Comparison of ENCODE assay signal across 27 cellular contexts in the genomic region with DNA sequence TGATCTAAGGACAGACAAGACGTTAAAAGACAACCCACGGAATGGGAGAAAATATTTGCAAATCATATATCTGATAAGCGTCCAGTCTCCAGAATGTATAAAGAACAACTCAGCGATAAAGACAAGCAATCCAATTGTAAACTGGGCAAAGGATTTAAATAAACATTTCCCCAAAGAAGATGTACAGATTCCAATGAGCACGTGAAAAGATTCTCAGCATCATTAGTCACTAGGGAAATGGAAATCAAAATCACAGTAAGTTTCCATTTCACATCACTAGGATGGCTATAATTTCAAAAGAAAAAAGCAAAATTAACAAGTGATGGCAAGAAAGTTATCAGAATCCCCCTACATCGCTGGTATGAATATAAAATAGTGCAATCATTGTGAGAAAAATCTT.
"Had no signal": no experiment of that assay in that cellular context is flagged by ENCODE, and none has a peak within 500 bp of the region (broad histone marks: within the 10 kb centered on the region; RNA-seq: fewer than 3 reads in every experiment).

No MANE protein-coding gene starts in this region.

- H3K4me3 ChIP-seq: stomach, suprapubic skin, testis, thoracic aorta, thyroid gland, tibial artery, tibial nerve, transverse colon, upper lobe of left lung, upper lobe of right lung, uterus, vagina had no signal

- H3K9me3 ChIP-seq: stomach, suprapubic skin, testis, thoracic aorta, thyroid gland, tibial artery, tibial nerve, transverse colon, upper lobe of left lung, upper lobe of right lung, uterus, vagina had no signal

- DNase-seq: stimulated activated CD4-positive, alpha-beta T cell treated with anti-CD3 and anti-CD28 coated beads, Interleukin-2, amount 100 ng/mL, for 48 hours; stimulated activated CD4-positive, alpha-beta T cell treated with anti-CD3 and anti-CD28 coated beads, Interleukin-4, amount 100 ng/mL, for 1 hour; stimulated activated CD4-positive, alpha-beta T cell treated with anti-CD3 and anti-CD28 coated beads, Interleukin-4, amount 100 ng/mL, for 24 hours; stimulated activated CD4-positive, alpha-beta T cell treated with anti-CD3 and anti-CD28 coated beads, Interleukin-4, amount 100 ng/mL, for 4 hours; stimulated activated CD8-positive, alpha-beta memory T cell treated with anti-CD3 and anti-CD28 coated beads, Interleukin-4, amount 100 ng/mL, for 48 hours; stimulated activated naive B cell treated with anti-CD40 and anti-IgM and Interleukin-4, amounts not matched to agents 10 μg/mL and 1 μg/mL and 100 μg/mL, for 72 hours; stimulated activated naive CD4-positive, alpha-beta T cell; stimulated activated naive CD4-positive, alpha-beta T cell treated with Interleukin-2 at 50 U/mL for 16 hours; stimulated activated naive CD8-positive, alpha-beta T cell treated with anti-CD3 and anti-CD28 coated beads, Interleukin-15, amount 100 ng/mL, for 72 hours; stimulated activated naive CD8-positive, alpha-beta T cell treated with anti-CD3 and anti-CD28 coated beads, Interleukin-15, Interleukin-2, amounts not matched to agents 100 U/mL and 50 U/mL, for 24 hours; stomach; substantia nigra; testis; thyroid gland; tibial artery; transverse colon; trophoblast cell; upper lobe of left lung; upper lobe of right lung; uterus had no signal

- H3K27me3 ChIP-seq: stomach, suprapubic skin, testis, thyroid gland, tibial artery, tibial nerve, transverse colon, upper lobe of left lung, upper lobe of right lung, uterus, vagina had no signal

- H3K27ac ChIP-seq: stomach, suprapubic skin, testis, thoracic aorta, thyroid gland, tibial artery, tibial nerve, transverse colon, upper lobe of left lung, upper lobe of right lung, uterus, vagina had no signal

- H3K36me3 ChIP-seq: stomach, suprapubic skin, thoracic aorta, thyroid gland, tibial artery, tibial nerve, transverse colon, upper lobe of left lung, upper lobe of right lung, uterus, vagina had no signal

- FAIRE-seq: urothelium cell line had no signal

- ATAC-seq: stimulated activated effector memory CD8-positive, alpha-beta T cell treated with anti-CD3 and anti-CD28 coated beads, Interleukin-12 subunit alpha, Interleukin-12 subunit beta, amount 100 ng/mL, for 72 hours; stimulated activated memory B cell treated with anti-CD40 and anti-IgM and Interleukin-4, amounts not matched to agents 10 μg/mL and 1 μg/mL and 100 μg/mL, for 72 hours; stimulated activated naive B cell treated with anti-CD40 and anti-IgM and Interleukin-4, amounts not matched to agents 10 μg/mL and 1 μg/mL and 100 μg/mL, for 72 hours; stimulated activated naive CD8-positive, alpha-beta T cell treated with anti-CD3 and anti-CD28 coated beads, Interleukin-15, amount 100 ng/mL, for 72 hours; stimulated activated naive CD8-positive, alpha-beta T cell treated with anti-CD3 and anti-CD28 coated beads, Interleukin-15, Interleukin-2, amounts not matched to agents 100 U/mL and 50 U/mL, for 24 hours; upper lobe of right lung had no signal

- H3K4me1 ChIP-seq: suprapubic skin, tibial artery, upper lobe of right lung, uterus had no signal
